Comparison of ENCODE assay signal across 15 cellular contexts in the genomic region with DNA sequence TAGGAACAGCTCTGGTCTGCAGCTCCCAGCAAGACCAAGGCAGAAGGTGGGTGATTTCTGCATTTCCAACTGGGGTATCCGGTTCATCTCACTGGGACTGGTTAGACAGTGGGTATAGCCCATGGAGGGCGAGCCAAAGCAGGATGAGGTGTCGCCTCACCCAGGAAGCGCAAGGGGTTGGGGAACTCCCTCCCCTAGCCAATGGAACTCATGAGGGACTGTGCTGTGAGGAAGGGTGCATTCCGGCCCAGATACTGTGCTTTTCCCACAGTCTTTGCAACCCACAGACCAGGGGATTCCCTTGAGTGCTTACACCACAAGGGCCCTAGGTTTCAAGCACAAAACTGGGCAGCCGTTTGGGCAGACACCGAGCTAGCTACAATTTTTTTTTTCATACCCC.
"Had no signal": no experiment of that assay in that cellular context is flagged by ENCODE, and none has a peak within 500 bp of the region (broad histone marks: within the 10 kb centered on the region; RNA-seq: fewer than 3 reads in every experiment).

No MANE protein-coding gene starts in this region.

- ATAC-seq: esophagus mucosa, right cardiac atrium had no signal

- H3K4me3 ChIP-seq: transverse colon had no signal

- H3K27ac Mint-ChIP-seq: activated B cell treated with CpG ODN at 0.5 μM for 24 hours; activated CD4-positive, alpha-beta T cell treated with anti-CD3 and anti-CD28 coated beads, Interleukin-2, amount 10 ng/mL, durations not matched to agents 24 days and 14 days; activated naive CD8-positive, alpha-beta T cell; progenitor cell of endocrine pancreas had no signal

- H3K27me3 Mint-ChIP-seq: activated B cell treated with CpG ODN at 0.5 μM for 24 hours; activated CD4-positive, alpha-beta T cell treated with anti-CD3 and anti-CD28 coated beads, Interleukin-2, amount 10 ng/mL, durations not matched to agents 24 days and 14 days; activated naive CD8-positive, alpha-beta T cell; brain; natural killer cell treated with Interleukin-12 subunit alpha and Interleukin-12 subunit beta and Interleukin-15 and Interleukin-18, amount 100 ng/mL, for 72 hours; progenitor cell of endocrine pancreas had no signal

- H3K4me3 Mint-ChIP-seq: activated B cell treated with CpG ODN at 0.5 μM for 24 hours; activated CD4-positive, alpha-beta T cell treated with anti-CD3 and anti-CD28 coated beads, Interleukin-2, amount 10 ng/mL, durations not matched to agents 24 days and 14 days; activated naive CD8-positive, alpha-beta T cell; brain; natural killer cell treated with Interleukin-12 subunit alpha and Interleukin-12 subunit beta and Interleukin-15 and Interleukin-18, amount 100 ng/mL, for 72 hours had no signal

- DNase-seq: activated B cell treated with CpG ODN at 0.5 μM for 24 hours; activated CD4-positive, alpha-beta T cell treated with anti-CD3 and anti-CD28 coated beads, Interleukin-2, amount 10 ng/mL, durations not matched to agents 24 days and 14 days; activated gamma-delta T cell; amygdala; head of caudate nucleus; mammary epithelial cell; occipital lobe; right cardiac atrium; small intestine; transverse colon had no signal
